8 cellular contexts compared by ENCODE assay signal in genomic region chr14:75578099-75578785, GRCh38. TPM values are rescaled to one million over a fixed set of nuclear protein-coding genes. Genes with fewer than 3 reads are reported as not detected.
DNase-seq lines count a peak whose midpoint lies in the region; ATAC-seq and TF ChIP-seq lines count a peak whose summit lies in the region.

Gene FLVCR2 (plus strand): TSS chr14:75578620. CDS start chr14:75578973, 353 bp downstream.

- in situ Hi-C loops in SK-MEL-5 (cut with HindIII; ENCODE audit: low pct_unique_long_range_greater_than_20kb, low sequenced_read_pairs): no loop called here

- H3K27ac Mint-ChIP-seq in activated naive CD8-positive, alpha-beta T cell treated with anti-CD3 and anti-CD28 coated beads, Interleukin-2, amount 50 U/mL, for 24 hours: peak within 1 kb of the TSS; percentile 82

- peak within 1 kb of the TSS; percentile 82 for H3K4me3 Mint-ChIP-seq in activated naive CD8-positive, alpha-beta T cell treated with anti-CD3 and anti-CD28 coated beads, Interleukin-2, amount 50 U/mL, for 24 hours

- no peak for TF ChIP-seq CTCF in ovary (IDR thresholded peaks at IDR 0.05)

- H3K36me3 Mint-ChIP-seq in activated naive CD8-positive, alpha-beta T cell treated with anti-CD3 and anti-CD28 coated beads, Interleukin-2, amount 50 U/mL, for 24 hours (ENCODE audit: low read depth): no peaks in the 10 kb centered on the region

- TF ChIP-seq EP300 in ovary (IDR thresholded peaks at IDR 0.05): no peak

- H3K27ac ChIP-seq in ACC112 (ENCODE audit: low read depth, low read length): peak within 1 kb of the TSS; percentile 72
- peak within 1 kb of the TSS in 1 of 2 donors; percentile 57 for H3K27ac ChIP-seq in ovary

- H3K36me3 ChIP-seq in ACC112 (ENCODE audit: insufficient read depth, low read length) (no peaks in the 10 kb centered on the region), ovary (no peaks in the 10 kb centered on the region)

- H3K4me1 Mint-ChIP-seq in activated naive CD8-positive, alpha-beta T cell treated with anti-CD3 and anti-CD28 coated beads, Interleukin-2, amount 50 U/mL, for 24 hours: peaks cover 30% of the 10 kb centered on the region

- DNase-seq in SK-MEL-5 (ENCODE audit: low read depth, low spot score) (peak; percentile 51), cardiac septum (ENCODE audit: low spot score) (peak; percentile 93), ovary (peak; percentile 83 to 90 (median 85)), ureter (ENCODE audit: low spot score) (peak; percentile 87)
- peak; percentile 56 for DNase-seq in activated naive CD8-positive, alpha-beta T cell treated with anti-CD3 and anti-CD28 coated beads, Interleukin-2, amount 50 U/mL, for 24 hours

- H3K27me3 ChIP-seq in ACC112 (ENCODE audit: insufficient read depth, low read length) (no peaks in the 10 kb centered on the region), ovary (no peaks in the 10 kb centered on the region)

- H3K4me3 ChIP-seq in ACC112 (ENCODE audit: low read depth, low read length) (peak within 1 kb of the TSS; percentile 84), ovary (peak within 1 kb of the TSS; percentile 65)

- intact Hi-C loops in cardiac septum (cut with DNase I): no loop called here
- intact Hi-C loops in ovary (cut with DNase I): loop anchor here (2.0 to 5.0 kb wide), 3 partner anchors 77 to 404 kb away; partner anchors contain the start of gene TGFB3 (in 2 of the 4)

- H3K27me3 Mint-ChIP-seq in activated naive CD8-positive, alpha-beta T cell treated with anti-CD3 and anti-CD28 coated beads, Interleukin-2, amount 50 U/mL, for 24 hours: peaks cover 5% of the 10 kb centered on the region

- H3K9me3 ChIP-seq in ovary: no peaks in the 10 kb centered on the region

- H3K9me3 Mint-ChIP-seq in activated naive CD8-positive, alpha-beta T cell treated with anti-CD3 and anti-CD28 coated beads, Interleukin-2, amount 50 U/mL, for 24 hours: no peaks in the 10 kb centered on the region

- H2AFZ ChIP-seq in ACC112 (ENCODE audit: low read length, unreplicated experiment): peak within 1 kb of the TSS; percentile 48

- peaks cover 21% of the 10 kb centered on the region for H3K79me2 ChIP-seq in ACC112 (ENCODE audit: control insufficient read depth, insufficient read depth, low read length, unreplicated experiment)

- TF ChIP-seq POLR2A in ovary (IDR thresholded peaks at IDR 0.05): no peak

- ATAC-seq in GM18907 (IDR thresholded peaks at IDR 0.05; ENCODE audit: unreplicated experiment) (peak; percentile 47), HG03521 (IDR thresholded peaks at IDR 0.05; ENCODE audit: unreplicated experiment) (peak; percentile 35)
- peak; percentile 70 for ATAC-seq in activated naive CD8-positive, alpha-beta T cell treated with anti-CD3 and anti-CD28 coated beads, Interleukin-2, amount 50 U/mL, for 24 hours

- 1 to 2% (median 1%) methylated on average over 37 to 49 of the region's 49 CpGs for WGBS in ovary, 3 donors

- H3K4me1 ChIP-seq in ACC112 (ENCODE audit: control insufficient read depth, insufficient read depth, low read length, unreplicated experiment) (peaks cover 14% of the 10 kb centered on the region), ovary (ENCODE audit: insufficient read depth) (peaks cover 14% of the 10 kb centered on the region)

RNA-seq across cellular contexts. Expression of gene FLVCR2, which starts in this region (rescaled TPM):
- 2.5 and 2.6 TPM in 2 replicates for total RNA-seq in SK-MEL-5 (2014; rRNA removed; shearing (Covaris generic))
- polyA plus RNA-seq in SK-MEL-5 (2015; cell fraction: cytosol; rRNA removed): 1.6 and 2.2 TPM in 2 replicates
- polyA plus RNA-seq in SK-MEL-5 (2015; cell fraction: nucleus; rRNA removed): 1.2 and 7.6 TPM in 2 replicates
- total RNA-seq in cardiac septum (1.3 TPM), ovary (10 to 100 TPM in 1 of 7 donors, 1 to 10 TPM in 6; 1.5 to 18.4 (median 4.4) TPM), ureter (6.9 TPM)
- 1 to 10 TPM; 2.1 to 7.2 TPM for polyA plus RNA-seq in ovary
